ENCODE assay signal across 19 cellular contexts in the genomic region with DNA sequence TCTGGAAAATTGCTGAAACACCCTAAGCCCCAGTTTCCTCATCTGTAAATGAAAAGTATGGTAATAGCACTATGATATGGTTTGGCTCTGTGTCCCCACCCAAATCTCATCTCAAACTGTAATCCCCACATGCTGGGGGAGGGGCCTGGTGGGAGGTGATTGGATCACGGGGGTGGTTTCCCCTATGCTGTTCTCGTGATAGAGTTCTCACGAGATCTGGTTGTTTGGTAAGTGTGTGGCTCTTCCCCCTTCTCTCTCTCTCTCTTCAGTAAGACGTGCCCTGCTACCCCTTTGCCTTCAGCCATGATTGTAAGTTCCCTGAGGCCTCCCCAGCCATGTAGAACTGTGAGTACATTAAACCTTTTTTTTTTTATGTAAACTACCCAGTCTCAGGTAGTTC.
"Had no signal": no experiment of that assay in that cellular context is flagged by ENCODE, and none has a peak within 500 bp of the region (broad histone marks: within the 10 kb centered on the region; RNA-seq: fewer than 3 reads in every experiment).

No MANE protein-coding gene starts in this region.

- H3K27ac Mint-ChIP-seq: mesothelial cell of epicardium had no signal

- H3K27me3 ChIP-seq: esophagus muscularis mucosa, foreskin keratinocyte, gastroesophageal sphincter, heart right ventricle, left lung had no signal

- H3K9me3 ChIP-seq: esophagus muscularis mucosa, gastroesophageal sphincter, lower lobe of right lung, mucosa of descending colon had no signal

- H3K36me3 ChIP-seq: esophagus muscularis mucosa, gastroesophageal sphincter, heart right ventricle, left lung, lower lobe of right lung had no signal

- H3K27ac ChIP-seq: coronary artery, dorsolateral prefrontal cortex, esophagus muscularis mucosa, foreskin keratinocyte, gastroesophageal sphincter, heart right ventricle, left lung, lower lobe of right lung had no signal

- H3K4me3 Mint-ChIP-seq: mesothelial cell of epicardium, naive B cell had no signal

- H3K36me3 Mint-ChIP-seq: mesothelial cell of epicardium, naive B cell had no signal

- H3K4me3 ChIP-seq: coronary artery, dorsolateral prefrontal cortex, esophagus muscularis mucosa, gastroesophageal sphincter, heart right ventricle, left lung, lower lobe of right lung, mucosa of descending colon had no signal

- H3K4me1 Mint-ChIP-seq: mesothelial cell of epicardium, naive B cell had no signal

- ATAC-seq: foreskin keratinocyte, gastroesophageal sphincter, heart right ventricle, left cardiac atrium, left lung, left ventricle myocardium superior, lower lobe of right lung, mucosa of descending colon had no signal

- H3K4me1 ChIP-seq: esophagus muscularis mucosa, foreskin keratinocyte, gastroesophageal sphincter, heart right ventricle, left lung, lower lobe of right lung had no signal

- DNase-seq: dermis blood vessel endothelial cell; dorsolateral prefrontal cortex; effector CD4-positive, alpha-beta T cell; effector memory CD4-positive, alpha-beta T cell; foreskin keratinocyte; head of caudate nucleus; heart right ventricle; hippocampal formation; left cardiac atrium; left lung; left ventricle myocardium superior; lower lobe of right lung; mesenchymal stem cell; mucosa of descending colon; naive B cell had no signal
